Comparison of ENCODE assay signal across 16 cellular contexts in the genomic region with DNA sequence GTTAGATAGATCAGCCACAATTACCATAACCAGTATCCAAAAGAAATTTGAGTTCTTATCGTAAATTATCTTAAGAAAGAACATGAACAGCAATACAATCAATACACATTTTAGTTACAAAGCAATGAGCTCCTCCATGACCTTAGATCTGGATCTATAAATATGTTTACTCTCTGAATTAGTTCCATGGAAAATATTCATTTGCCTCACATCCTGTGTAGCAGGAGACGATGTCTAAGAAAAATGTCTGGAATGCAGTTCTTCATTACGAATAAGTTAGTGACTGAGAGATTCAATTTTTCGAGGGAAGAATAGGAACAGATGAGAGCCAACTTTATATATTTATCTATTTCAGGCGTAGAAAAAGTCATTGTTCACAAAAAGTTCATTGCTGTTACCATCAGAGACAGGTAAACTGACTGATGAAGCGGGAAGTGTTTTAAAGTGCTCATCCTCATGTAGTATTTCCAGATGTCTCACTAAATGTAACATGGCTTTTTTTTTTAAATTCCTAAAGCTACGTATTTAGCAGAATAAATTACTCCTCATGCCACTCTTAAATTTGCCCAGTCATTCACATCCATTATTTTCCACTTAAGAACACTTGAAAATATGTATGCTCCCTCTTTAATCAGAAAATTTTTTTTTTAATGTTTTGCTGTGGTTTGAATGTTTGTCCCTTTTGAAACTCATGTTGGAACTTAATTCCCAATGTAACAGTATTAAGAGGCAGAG.
DNase-seq lines count a peak whose midpoint lies in the region; ATAC-seq and TF ChIP-seq lines count a peak whose summit lies in the region.
"Had no signal": no experiment of that assay in that cellular context is flagged by ENCODE, and none has a peak within 500 bp of the region (broad histone marks: within the 10 kb centered on the region; RNA-seq: fewer than 3 reads in every experiment).

No MANE protein-coding gene starts in this region.

- DNase-seq in GM04503 (ENCODE audit: low read depth): peak; percentile 50
- DNase-seq in fibroblast of pulmonary artery (ENCODE audit: low read depth): peak; percentile 86
- peak; percentile 76 for DNase-seq in pulmonary artery endothelial cell (ENCODE audit: low read depth, low spot score)
- no peak for DNase-seq in HT-29 (ENCODE audit: low spot score)
- DNase-seq in stimulated activated CD4-positive, alpha-beta T cell treated with anti-CD3 and anti-CD28 coated beads, Interleukin-4, amount 100 ng/mL, for 24 hours: no peak
- DNase-seq: activated CD4-positive, CD25-positive, alpha-beta regulatory T cell treated with anti-CD3 and anti-CD28 coated beads, Interleukin-2, amount 50 U/mL, for 72 hours; activated T-cell treated with anti-CD3 and anti-CD28 coated beads, Interleukin-2, amount 50 U/mL, for 4 hours; naive B cell; NCI-H1092; NCI-H748 treated with DMSO at 0.1 percent for 48 hours; SHP77 treated with DMSO at 0.1 percent for 48 hours had no signal

- no peak overlapping the region for H3K4me3 ChIP-seq in fibroblast of pulmonary artery (replicated peaks; ENCODE audit: low read depth, low read length)
- H3K4me3 ChIP-seq: cardiac muscle cell, smooth muscle cell had no signal

- no peak for TF ChIP-seq CTCF in fibroblast of pulmonary artery (IDR thresholded peaks at IDR 0.05; ENCODE audit: low read length, missing control alignments)

- ATAC-seq in SK-N-SH treated with all-trans-retinoic acid at 6 μM for 48 hours: peak; percentile 90
- ATAC-seq in HG02642 (IDR thresholded peaks at IDR 0.05; ENCODE audit: poor library complexity, unreplicated experiment): no peak
- no peak for ATAC-seq in GM21528 (IDR thresholded peaks at IDR 0.05; ENCODE audit: low FRiP score, unreplicated experiment)
- ATAC-seq: activated T-cell treated with anti-CD3 and anti-CD28 coated beads, Interleukin-2, amount 50 U/mL, for 4 hours had no signal

TF ChIP-seq in SK-N-SH treated with all-trans-retinoic acid at 6 μM for 48 hours, 23 proteins besides CTCF, POLR2A, EP300 and RAD21:
- no peak for TF ChIP-seq SNAI2 (CRISPR knock-in tag; IDR thresholded peaks at IDR 0.05)
- TF ChIP-seq ISL1 (CRISPR knock-in tag; IDR thresholded peaks at IDR 0.05): peak; percentile 68; the same call in 1 of the 2 replicates
- TF ChIP-seq, protein P1, sequence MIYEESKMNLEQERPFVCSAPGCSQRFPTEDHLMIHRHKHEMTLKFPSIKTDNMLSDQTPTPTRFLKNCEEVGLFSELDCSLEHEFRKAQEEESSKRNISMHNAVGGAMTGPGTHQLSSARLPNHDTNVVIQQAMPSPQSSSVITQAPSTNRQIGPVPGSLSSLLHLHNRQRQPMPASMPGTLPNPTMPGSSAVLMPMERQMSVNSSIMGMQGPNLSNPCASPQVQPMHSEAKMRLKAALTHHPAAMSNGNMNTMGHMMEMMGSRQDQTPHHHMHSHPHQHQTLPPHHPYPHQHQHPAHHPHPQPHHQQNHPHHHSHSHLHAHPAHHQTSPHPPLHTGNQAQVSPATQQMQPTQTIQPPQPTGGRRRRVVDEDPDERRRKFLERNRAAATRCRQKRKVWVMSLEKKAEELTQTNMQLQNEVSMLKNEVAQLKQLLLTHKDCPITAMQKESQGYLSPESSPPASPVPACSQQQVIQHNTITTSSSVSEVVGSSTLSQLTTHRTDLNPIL (CRISPR knock-in tag; IDR thresholded peaks at IDR 0.05; ENCODE audit: low read depth): peak; percentile 68; the same call in 1 of the 2 replicates
TF ChIP-seq in SK-N-SH treated with all-trans-retinoic acid at 6 μM for 48 hours: peak in this region for 2.

Comparison
In these comparisons a context has a peak if more than half of its experiments do, and no peak if none do; other contexts are left out.
1. DNase-seq: peak in GM04503 (single experiment), fibroblast of pulmonary artery (single experiment) and pulmonary artery endothelial cell (single experiment); none in HT-29 (single experiment) and stimulated activated CD4-positive, alpha-beta T cell treated with anti-CD3 and anti-CD28 coated beads, Interleukin-4, amount 100 ng/mL, for 24 hours (single experiment).